Comparison of ENCODE assay signal across 27 cellular contexts in genomic region chr18:36181386-36181785, GRCh38.
"Had no signal": no experiment of that assay in that cellular context is flagged by ENCODE, and none has a peak within 500 bp of the region (broad histone marks: within the 10 kb centered on the region; RNA-seq: fewer than 3 reads in every experiment).

No MANE protein-coding gene starts in this region.

- ATAC-seq: activated CD4-positive, alpha-beta T cell treated with anti-CD3 and anti-CD28 coated beads for 36 hours; activated naive CD8-positive, alpha-beta T cell treated with anti-CD3 and anti-CD28 coated beads, Interleukin-2, amount 50 U/mL, for 24 hours; activated T-cell treated with anti-CD3 and anti-CD28 coated beads, Interleukin-2, amount 50 U/mL, for 72 hours; body of pancreas; Panc1 had no signal

- H3K4me1 Mint-ChIP-seq: activated CD4-positive, alpha-beta T cell treated with anti-CD3 and anti-CD28 coated beads for 36 hours; central memory CD8-positive, alpha-beta T cell had no signal

- H3K27me3 ChIP-seq: ascending aorta, body of pancreas had no signal

- H3K9me3 Mint-ChIP-seq: activated CD4-positive, alpha-beta memory T cell treated with anti-CD3 and anti-CD28 coated beads, Interleukin-2, amount 10 ng/mL, durations not matched to agents 7 days and 5 days; activated naive CD8-positive, alpha-beta T cell treated with anti-CD3 and anti-CD28 coated beads, Interleukin-2, amount 50 U/mL, for 24 hours; activated T-cell treated with anti-CD3 and anti-CD28 coated beads, Interleukin-2, amount 50 U/mL, for 72 hours; central memory CD8-positive, alpha-beta T cell had no signal

- DNase-seq: activated CD4-positive, alpha-beta memory T cell treated with anti-CD3 and anti-CD28 coated beads, Interleukin-2, amount 10 ng/mL, durations not matched to agents 7 days and 5 days; activated CD4-positive, alpha-beta T cell treated with anti-CD3 and anti-CD28 coated beads for 36 hours; activated CD4-positive, alpha-beta T cell treated with anti-CD3 and anti-CD28 coated beads, Interleukin-2, amount 50 U/mL, for 1 hour; activated naive CD4-positive, alpha-beta T cell treated with anti-CD3 and anti-CD28 coated beads, Interleukin-2, amount 50 U/mL, for 16 hours; activated naive CD8-positive, alpha-beta T cell treated with anti-CD3 and anti-CD28 coated beads, Interleukin-2, amount 50 U/mL, for 24 hours; activated T-cell treated with anti-CD3 and anti-CD28 coated beads for 4 hours; activated T-cell treated with anti-CD3 and anti-CD28 coated beads, Interleukin-2, amount 50 U/mL, for 72 hours; amniotic stem cell; body of pancreas; KG1; NCI-H1048; NCI-H146; NCI-H187 treated with DMSO at 0.1 percent for 48 hours; NCI-H2171; NCI-H2227 treated with DMSO at 0.1 percent for 48 hours; NCI-H446 treated with DMSO at 0.1 percent for 48 hours; NCI-H526; NCI-H774; NK-92 treated with Interleukin-12 subunit alpha and Interleukin-12 subunit beta, amount 100 ng/mL, for 24 hours; OCI-M1; RPMI8226; T-helper 1 cell had no signal

- H3K27me3 Mint-ChIP-seq: activated naive CD8-positive, alpha-beta T cell treated with anti-CD3 and anti-CD28 coated beads, Interleukin-2, amount 50 U/mL, for 24 hours; central memory CD8-positive, alpha-beta T cell had no signal

- H3K27ac Mint-ChIP-seq: activated CD4-positive, alpha-beta memory T cell treated with anti-CD3 and anti-CD28 coated beads, Interleukin-2, amount 10 ng/mL, durations not matched to agents 7 days and 5 days; activated CD4-positive, alpha-beta T cell treated with anti-CD3 and anti-CD28 coated beads for 36 hours; activated naive CD8-positive, alpha-beta T cell treated with anti-CD3 and anti-CD28 coated beads, Interleukin-2, amount 50 U/mL, for 24 hours; activated T-cell treated with anti-CD3 and anti-CD28 coated beads, Interleukin-2, amount 50 U/mL, for 72 hours had no signal

- H3K27ac ChIP-seq: body of pancreas, SK-N-MC, VCaP had no signal

- H3K4me3 Mint-ChIP-seq: activated CD4-positive, alpha-beta memory T cell treated with anti-CD3 and anti-CD28 coated beads, Interleukin-2, amount 10 ng/mL, durations not matched to agents 7 days and 5 days; activated CD4-positive, alpha-beta T cell treated with anti-CD3 and anti-CD28 coated beads for 36 hours; activated naive CD8-positive, alpha-beta T cell treated with anti-CD3 and anti-CD28 coated beads, Interleukin-2, amount 50 U/mL, for 24 hours; activated T-cell treated with anti-CD3 and anti-CD28 coated beads, Interleukin-2, amount 50 U/mL, for 72 hours; central memory CD8-positive, alpha-beta T cell had no signal

- H3K9me3 ChIP-seq: ascending aorta, body of pancreas had no signal

- H3K4me3 ChIP-seq: ascending aorta, body of pancreas, SK-N-MC had no signal
